Comparison of ENCODE assay signal across 17 cellular contexts in genomic region chr21:42632336-42632751, GRCh38. TPM values are rescaled to one million over a fixed set of nuclear protein-coding genes. Genes with fewer than 3 reads are reported as not detected.
"Had no signal": no experiment of that assay in that cellular context is flagged by ENCODE, and none has a peak within 500 bp of the region (broad histone marks: within the 10 kb centered on the region; RNA-seq: fewer than 3 reads in every experiment).

No MANE protein-coding gene starts in this region.

- H3K36me3 Mint-ChIP-seq: T-cell, type B pancreatic cell had no signal

- ATAC-seq: activated CD8-positive, alpha-beta T cell treated with anti-CD3 and anti-CD28 coated beads for 36 hours; left colon; SK-N-SH treated with all-trans-retinoic acid at 6 μM for 48 hours; stimulated activated naive CD8-positive, alpha-beta T cell treated with anti-CD3 and anti-CD28 coated beads, Interleukin-15, amount 100 ng/mL, for 72 hours; T-cell had no signal

- H3K4me3 Mint-ChIP-seq: activated CD4-positive, alpha-beta T cell treated with anti-CD3 and anti-CD28 coated beads, Interleukin-2, amount 10 ng/mL, durations not matched to agents 24 days and 14 days; activated CD8-positive, alpha-beta T cell treated with anti-CD3 and anti-CD28 coated beads for 36 hours; central memory CD8-positive, alpha-beta T cell; neural crest cell; stimulated activated naive CD8-positive, alpha-beta T cell treated with anti-CD3 and anti-CD28 coated beads, Interleukin-15, amount 100 ng/mL, for 72 hours; T-cell; type B pancreatic cell had no signal

- H3K27me3 Mint-ChIP-seq: activated CD8-positive, alpha-beta T cell treated with anti-CD3 and anti-CD28 coated beads for 36 hours; central memory CD8-positive, alpha-beta T cell; stimulated activated naive CD8-positive, alpha-beta T cell treated with anti-CD3 and anti-CD28 coated beads, Interleukin-15, amount 100 ng/mL, for 72 hours; T-cell had no signal

- H3K9me3 Mint-ChIP-seq: activated CD4-positive, alpha-beta T cell treated with anti-CD3 and anti-CD28 coated beads, Interleukin-2, amount 10 ng/mL, durations not matched to agents 24 days and 14 days; activated CD8-positive, alpha-beta T cell treated with anti-CD3 and anti-CD28 coated beads for 36 hours; activated T-helper 2 cell treated with anti-CD3 and anti-CD28 coated beads, Interferon-gamma antibody, Interleukin-2, Interleukin-4, amounts not matched to agents 10 μg/mL and 5 μg/mL and 100 μg/mL, durations not matched to agents 14 hours and 24 hours and 36 hours; central memory CD8-positive, alpha-beta T cell; neural crest cell; stimulated activated naive CD8-positive, alpha-beta T cell treated with anti-CD3 and anti-CD28 coated beads, Interleukin-15, amount 100 ng/mL, for 72 hours; T-cell; type B pancreatic cell had no signal

- H3K27ac Mint-ChIP-seq: activated CD4-positive, alpha-beta T cell treated with anti-CD3 and anti-CD28 coated beads, Interleukin-2, amount 10 ng/mL, durations not matched to agents 24 days and 14 days; activated CD8-positive, alpha-beta T cell treated with anti-CD3 and anti-CD28 coated beads for 36 hours; activated T-helper 2 cell treated with anti-CD3 and anti-CD28 coated beads, Interferon-gamma antibody, Interleukin-2, Interleukin-4, amounts not matched to agents 10 μg/mL and 5 μg/mL and 100 μg/mL, durations not matched to agents 14 hours and 24 hours and 36 hours; stimulated activated naive CD8-positive, alpha-beta T cell treated with anti-CD3 and anti-CD28 coated beads, Interleukin-15, amount 100 ng/mL, for 72 hours; T-cell; type B pancreatic cell had no signal

- DNase-seq: activated CD4-positive, alpha-beta T cell treated with anti-CD3 and anti-CD28 coated beads, Interleukin-2, amount 10 ng/mL, durations not matched to agents 24 days and 14 days; activated CD8-positive, alpha-beta T cell treated with anti-CD3 and anti-CD28 coated beads for 36 hours; activated naive CD4-positive, alpha-beta T cell treated with anti-CD3 and anti-CD28 coated beads, Interleukin-2, amount 50 U/mL, for 16 hours; activated T-cell treated with anti-CD3 and anti-CD28 coated beads, Interleukin-2, amount 50 U/mL, for 1 hour; brain microvascular endothelial cell; effector CD4-positive, alpha-beta T cell; esophagus squamous epithelium; left colon; stimulated activated CD4-positive, alpha-beta T cell treated with anti-CD3 and anti-CD28 coated beads, Interleukin-4, amount 100 ng/mL, for 1 hour; stimulated activated naive CD8-positive, alpha-beta T cell treated with anti-CD3 and anti-CD28 coated beads, Interleukin-15, amount 100 ng/mL, for 72 hours; T-cell had no signal

- H3K4me1 Mint-ChIP-seq: activated CD4-positive, alpha-beta T cell treated with anti-CD3 and anti-CD28 coated beads, Interleukin-2, amount 10 ng/mL, durations not matched to agents 24 days and 14 days; central memory CD8-positive, alpha-beta T cell; stimulated activated naive CD8-positive, alpha-beta T cell treated with anti-CD3 and anti-CD28 coated beads, Interleukin-15, amount 100 ng/mL, for 72 hours had no signal

RNA-seq across cellular contexts. Expression of gene PDE9A, which starts 21.1 kb away (rescaled TPM):
- total RNA-seq: myocyte had no signal
